ENCODE assay signal across 15 cellular contexts in genomic region chr4:122842984-122843531, GRCh38. TPM values are rescaled to one million over a fixed set of nuclear protein-coding genes. Genes with fewer than 3 reads are reported as not detected.
DNase-seq lines count a peak whose midpoint lies in the region; ATAC-seq and TF ChIP-seq lines count a peak whose summit lies in the region.
"Had no signal": no experiment of that assay in that cellular context is flagged by ENCODE, and none has a peak within 500 bp of the region (broad histone marks: within the 10 kb centered on the region; RNA-seq: fewer than 3 reads in every experiment).

No MANE protein-coding gene starts in this region.

- TF ChIP-seq RAD21 in IMR-90 (IDR thresholded peaks at IDR 0.05; ENCODE audit: low read length), result no peak

- H2BK15ac ChIP-seq in IMR-90 (ENCODE audit: low read depth, low read length), result no peak overlapping the region

- dilution Hi-C loops in IMR-90 (cut with HindIII; ENCODE audit: low sequenced_read_pairs, unreplicated experiment), result no loop called here

- peaks cover 100% of the 10 kb centered on the region for H3K79me2 ChIP-seq in osteoblast (ENCODE audit: insufficient read depth, low read length)

- peak overlapping the region; percentile 28; the same call in 1 of the 2 replicates for H3K14ac ChIP-seq in IMR-90 (replicated peaks; ENCODE audit: low read depth, low read length)

- no peak overlapping the region for H3K56ac ChIP-seq in IMR-90 (ENCODE audit: extremely low read depth, insufficient read depth, low read length)

- peaks cover 15% of the 10 kb centered on the region for H3K36me3 ChIP-seq in IMR-90 (ENCODE audit: control insufficient read depth, insufficient read depth, low read length)
- peaks cover 76% of the 10 kb centered on the region for H3K36me3 ChIP-seq in osteoblast (ENCODE audit: insufficient read depth, low read length)
- H3K36me3 ChIP-seq: thyroid gland had no signal

- H4K91ac ChIP-seq in IMR-90 (ENCODE audit: insufficient read depth, low read depth, low read length), result no peak overlapping the region

- H2AFZ ChIP-seq in IMR-90 (replicated peaks; ENCODE audit: low read length, poor library complexity) (no peak overlapping the region), osteoblast (ENCODE audit: low read length) (no peak overlapping the region)

- CTCF ChIA-PET in IMR-90 (lab: Yijun Ruan, JAX), result no interaction called here

- POLR2A ChIA-PET in IMR-90 (lab: Charles Lee; ENCODE audit: unreplicated experiment), result no interaction called here

- H3K27me3 ChIP-seq in IMR-90 (ENCODE audit: control insufficient read depth, insufficient read depth, low read length) (no peaks in the 10 kb centered on the region), osteoblast (ENCODE audit: insufficient read depth, low read length) (no peaks in the 10 kb centered on the region)
- H3K27me3 ChIP-seq: thyroid gland had no signal

- H3K4me1 ChIP-seq in IMR-90 (ENCODE audit: control insufficient read depth, insufficient read depth, low read length) (peaks cover 7% of the 10 kb centered on the region; the same call in 1 of the 2 replicates), osteoblast (ENCODE audit: insufficient read depth, low read length) (peaks cover 47% of the 10 kb centered on the region)
- H3K4me1 ChIP-seq: thyroid gland had no signal

- no peak for ATAC-seq in IMR-90 (ENCODE audit: low read depth)
- ATAC-seq in GM18502 (IDR thresholded peaks at IDR 0.05; ENCODE audit: poor library complexity, unreplicated experiment), result no peak

- no peak overlapping the region for H2BK120ac ChIP-seq in IMR-90 (ENCODE audit: low read depth, low read length)

- TF ChIP-seq POLR2A in IMR-90 (IDR thresholded peaks at IDR 0.05; ENCODE audit: low read depth, low read length), result no peak

- H4K20me1 ChIP-seq in IMR-90 (ENCODE audit: insufficient read depth, low read length), result peaks cover 63% of the 10 kb centered on the region
- peaks cover 92% of the 10 kb centered on the region for H4K20me1 ChIP-seq in osteoblast (ENCODE audit: insufficient read depth, low read length)

- 89% methylated on average over 2 of the region's 4 CpGs; no CpG with 5 or more reads in 1 of the 2 experiments for WGBS in IMR-90 (ENCODE audit: extremely low coverage in 2 of 2, insufficient read length in 1 of 2), 2 experiments

- H3K23ac ChIP-seq in IMR-90 (ENCODE audit: low read depth, low read length), result peak overlapping the region; percentile 38; the same call in 1 of the 2 replicates

- peaks cover 32 to 81% of the 10 kb centered on the region in 2 experiments for H3K79me1 ChIP-seq in IMR-90 (ENCODE audit: low read depth in 1 of 2, low read length in 2 of 2)

- H3K27ac ChIP-seq in IMR-90 (ENCODE audit: insufficient read depth, low read length), result no peak overlapping the region
- peak overlapping the region in 1 of 2 donors; percentile 49 for H3K27ac ChIP-seq in coronary artery
- H3K27ac ChIP-seq in osteoblast (ENCODE audit: low read depth, low read length), result peak overlapping the region; percentile 40
- H3K27ac ChIP-seq: SK-N-MC, thyroid gland had no signal

- H3K9me1 ChIP-seq in IMR-90 (ENCODE audit: insufficient read depth, low read length), result peaks cover 22% of the 10 kb centered on the region

- no peak overlapping the region for H2BK20ac ChIP-seq in IMR-90 (ENCODE audit: low read depth, low read length)

- no peak overlapping the region for H2BK5ac ChIP-seq in IMR-90 (ENCODE audit: low read depth, low read length, poor library complexity, severe bottlenecking)

- H3K4me3 ChIP-seq in AG10803 (ENCODE audit: low read length), result no peak overlapping the region
- no peak overlapping the region for H3K4me3 ChIP-seq in IMR-90 (ENCODE audit: insufficient read depth, low read depth, low read length)
- peak overlapping the region; percentile 5 for H3K4me3 ChIP-seq in coronary artery
- H3K4me3 ChIP-seq in osteoblast (ENCODE audit: insufficient read depth, low read length), result no peak overlapping the region
- H3K4me3 ChIP-seq: lung, SK-N-MC, thyroid gland had no signal

- in situ Hi-C loops in IMR-90 (cut with MboI; ENCODE audit: low sequenced_read_pairs), result no loop called here

- H4K5ac ChIP-seq in IMR-90 (ENCODE audit: low read depth, low read length), result no peak overlapping the region

- intact Hi-C loops in IMR-90 (cut with micrococcal nuclease), result no loop called here

- TF ChIP-seq CTCF in AG10803 (conservative IDR thresholded peaks at IDR 0.05; ENCODE audit: low read length) (no peak), IMR-90 (conservative IDR thresholded peaks at IDR 0.05; ENCODE audit: low read depth, low read length) (no peak), coronary artery (IDR thresholded peaks at IDR 0.05) (no peak), osteoblast (IDR thresholded peaks at IDR 0.05; ENCODE audit: extremely low read depth, low read depth, low read length) (no peak)

- H3K9ac ChIP-seq in IMR-90 (ENCODE audit: low read depth, low read length), result no peak overlapping the region

- H2AK5ac ChIP-seq in IMR-90 (ENCODE audit: low read depth, low read length), result peak overlapping the region; percentile 44

- H3K4me2 ChIP-seq in IMR-90 (ENCODE audit: low read depth, low read length) (no peak overlapping the region), osteoblast (ENCODE audit: insufficient read depth, low read length) (no peak overlapping the region)

- H2AK9ac ChIP-seq in IMR-90 (replicated peaks; ENCODE audit: low read depth, low read length, poor library complexity), result no peak overlapping the region

- no peak overlapping the region for H3K18ac ChIP-seq in IMR-90 (ENCODE audit: low read depth, low read length)

- no peak overlapping the region for H3K4ac ChIP-seq in IMR-90 (ENCODE audit: low read depth, low read length)

- no peak overlapping the region for H4K8ac ChIP-seq in IMR-90 (ENCODE audit: low read depth in 2 of 2, low read length in 2 of 2)

- BruUV-seq in IMR-90 (replicated peaks; lab: Mats Ljungman, UMichigan), result no TSS peak

- peak; percentile 65 for DNase-seq in AG10803 (ENCODE audit: low read depth)
- DNase-seq in IMR-90, result no peak
- DNase-seq in coronary artery (ENCODE audit: low spot score), result no peak
- DNase-seq in osteoblast (ENCODE audit: insufficient read length, low spot score, missing footprints), result no peak
- no peak for DNase-seq in A172 (ENCODE audit: low spot score)
- DNase-seq in HCEC 1CT, result no peak
- no peak for DNase-seq in SKM-1 treated with dmso at 0.1 percent for 144 hours (lab: John Stamatoyannopoulos, UW; ENCODE audit: unreplicated experiment)
- DNase-seq: AML-193; hippocampal formation; Kasumi-1; stimulated activated CD4-positive, alpha-beta T cell treated with anti-CD3 and anti-CD28 coated beads, Interleukin-15, amount 100 ng/mL, for 24 hours; thyroid gland had no signal

- H3K9me3 ChIP-seq in IMR-90 (ENCODE audit: control insufficient read depth, insufficient read depth, low read length) (no peaks in the 10 kb centered on the region), osteoblast (ENCODE audit: low read depth, low read length) (no peaks in the 10 kb centered on the region)
- H3K9me3 ChIP-seq: thyroid gland had no signal

TF ChIP-seq in IMR-90, 13 proteins besides CTCF, POLR2A, EP300 and RAD21:
- TF ChIP-seq CEBPB (IDR thresholded peaks at IDR 0.05; ENCODE audit: low read depth, low read length) (no peak), MAFK (IDR thresholded peaks at IDR 0.05; ENCODE audit: low read depth, low read length) (no peak), NFE2L2 (IDR thresholded peaks at IDR 0.05; ENCODE audit: low read depth, low read length) (no peak), FOS (IDR thresholded peaks at IDR 0.05; ENCODE audit: low read depth, low read length) (no peak), MAZ (IDR thresholded peaks at IDR 0.05; ENCODE audit: borderline replicate concordance, low read depth, low read length) (no peak), RFX5 (IDR thresholded peaks at IDR 0.05; ENCODE audit: low read depth, low read length) (no peak), BHLHE40 (IDR thresholded peaks at IDR 0.05; ENCODE audit: low read depth, low read length) (no peak), CHD1 (IDR thresholded peaks at IDR 0.05; ENCODE audit: low read depth, low read length) (no peak), MXI1 (IDR thresholded peaks at IDR 0.05; ENCODE audit: borderline replicate concordance, low read depth, low read length) (no peak), SMC3 (IDR thresholded peaks at IDR 0.05; ENCODE audit: low read depth, low read length) (no peak), RCOR1 (IDR thresholded peaks at IDR 0.05; ENCODE audit: insufficient replicate concordance, low read length) (no peak)
- TF ChIP-seq, protein P1, sequence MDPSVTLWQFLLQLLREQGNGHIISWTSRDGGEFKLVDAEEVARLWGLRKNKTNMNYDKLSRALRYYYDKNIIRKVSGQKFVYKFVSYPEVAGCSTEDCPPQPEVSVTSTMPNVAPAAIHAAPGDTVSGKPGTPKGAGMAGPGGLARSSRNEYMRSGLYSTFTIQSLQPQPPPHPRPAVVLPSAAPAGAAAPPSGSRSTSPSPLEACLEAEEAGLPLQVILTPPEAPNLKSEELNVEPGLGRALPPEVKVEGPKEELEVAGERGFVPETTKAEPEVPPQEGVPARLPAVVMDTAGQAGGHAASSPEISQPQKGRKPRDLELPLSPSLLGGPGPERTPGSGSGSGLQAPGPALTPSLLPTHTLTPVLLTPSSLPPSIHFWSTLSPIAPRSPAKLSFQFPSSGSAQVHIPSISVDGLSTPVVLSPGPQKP (IDR thresholded peaks at IDR 0.05; ENCODE audit: borderline replicate concordance, low read depth, low read length), result no peak
- TF ChIP-seq, protein P2, sequence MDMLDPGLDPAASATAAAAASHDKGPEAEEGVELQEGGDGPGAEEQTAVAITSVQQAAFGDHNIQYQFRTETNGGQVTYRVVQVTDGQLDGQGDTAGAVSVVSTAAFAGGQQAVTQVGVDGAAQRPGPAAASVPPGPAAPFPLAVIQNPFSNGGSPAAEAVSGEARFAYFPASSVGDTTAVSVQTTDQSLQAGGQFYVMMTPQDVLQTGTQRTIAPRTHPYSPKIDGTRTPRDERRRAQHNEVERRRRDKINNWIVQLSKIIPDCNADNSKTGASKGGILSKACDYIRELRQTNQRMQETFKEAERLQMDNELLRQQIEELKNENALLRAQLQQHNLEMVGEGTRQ (IDR thresholded peaks at IDR 0.05; ENCODE audit: low read depth, low read length), result no peak

RNA-seq across cellular contexts. Expression of gene FGF2, which starts 16.4 kb away (rescaled TPM):
- total RNA-seq in IMR-90 (2012; rRNA removed), result 27.1 and 54.4 TPM in 2 replicates
- polyA plus RNA-seq in IMR-90 (2012; rRNA removed), result 12.9 and 14.9 TPM in 2 replicates
- 1.9 and 5.8 TPM in 2 replicates for polyA plus RNA-seq in IMR-90 (2012; cell fraction: cytosol; rRNA removed)
- polyA plus RNA-seq in IMR-90 (2012; cell fraction: nucleus; rRNA removed; ENCODE audit: low replicate concordance), result 6.7 and 13.7 TPM in 2 replicates
- total RNA-seq in osteoblast, result 69.2 and 86.5 TPM in 2 replicates
- total RNA-seq in A172 (2014; rRNA removed; shearing (Covaris generic)), result 188 and 216 TPM in 2 replicates
